ENCODE assay signal across 8 cellular contexts in the genomic region with DNA sequence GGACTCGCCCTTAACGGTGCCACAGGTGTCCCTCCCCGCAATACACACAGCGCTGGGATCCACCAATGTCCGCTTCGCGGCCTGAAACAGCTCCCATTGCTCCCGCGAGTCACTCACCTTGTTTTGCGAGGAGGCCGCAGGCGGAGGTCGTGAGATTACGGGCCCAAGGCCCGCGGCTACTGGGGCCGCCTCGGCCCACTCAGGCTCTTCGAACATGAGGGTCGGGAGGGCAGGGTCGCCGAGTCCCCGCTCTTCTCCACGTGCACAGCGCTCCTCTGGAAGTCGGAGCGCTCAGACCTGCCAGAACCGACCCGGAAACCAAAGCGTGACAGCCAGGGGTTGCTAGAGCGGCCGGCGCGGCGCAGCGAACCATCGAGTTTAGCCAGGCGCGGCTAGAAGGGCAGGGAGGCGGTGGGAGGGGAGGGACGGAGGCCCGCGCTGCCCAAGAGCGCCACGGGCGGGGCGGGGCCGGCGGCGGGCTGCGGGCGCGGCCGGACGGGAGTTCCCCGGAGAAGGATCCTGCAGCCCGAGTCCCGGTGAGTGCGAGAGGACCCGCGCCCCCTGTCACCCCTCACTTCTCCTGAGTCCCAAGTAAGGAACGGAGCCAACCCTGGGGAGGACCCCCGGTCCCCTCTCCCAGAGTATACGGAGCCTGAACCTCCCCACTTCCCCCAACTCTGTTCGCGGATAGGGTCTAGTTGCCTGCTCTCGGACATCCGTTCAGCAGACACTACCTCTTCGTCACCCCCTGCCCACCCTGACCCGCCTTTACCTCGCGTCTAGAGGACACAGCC. TPM values are rescaled to one million over a fixed set of nuclear protein-coding genes. Genes with fewer than 3 reads are reported as not detected.
DNase-seq lines count a peak whose midpoint lies in the region; ATAC-seq and TF ChIP-seq lines count a peak whose summit lies in the region.

A gene (plus strand): TSS at position 488 of the 794 bp plus-strand sequence. CDS start 498 bp downstream, outside the sequence.
A gene (minus strand): TSS at position 330 of the 794 bp plus-strand sequence. CDS start 114 bp downstream, at position 216.

- H3K4me3 ChIP-seq in ectodermal cell (ENCODE audit: insufficient read depth, low read depth, low read length) (peak within 1 kb of the TSS; percentile 57), lung (peak within 1 kb of the TSS; percentile 91)

- WGBS in ectodermal cell, 2 experiments, result 0% methylated on average over 72 of the region's 72 CpGs
- 0 to 1% methylated on average over 52 to 72 of the region's 72 CpGs for WGBS in lung, 2 donors

- H3K4me1 Mint-ChIP-seq in CD4-positive, alpha-beta T cell (ENCODE audit: low read depth), result peaks cover 22% of the 10 kb centered on the region
- H3K4me1 Mint-ChIP-seq in activated CD8-positive, alpha-beta T cell treated with anti-CD3 and anti-CD28 coated beads for 36 hours (ENCODE audit: low read depth), result peaks cover 49% of the 10 kb centered on the region

- no peaks in the 10 kb centered on the region for H3K9me3 Mint-ChIP-seq in CD4-positive, alpha-beta T cell
- H3K9me3 Mint-ChIP-seq in activated CD8-positive, alpha-beta T cell treated with anti-CD3 and anti-CD28 coated beads for 36 hours, result no peaks in the 10 kb centered on the region

- intact Hi-C loops in CD4-positive, alpha-beta T cell (cut with DNase I, micrococcal nuclease), result loop anchor here (1.0 to 5.0 kb wide), 9 partner anchors 15 to 1384 kb away; a partner anchor contains a TSS
- intact Hi-C loops in activated CD8-positive, alpha-beta T cell treated with anti-CD3 and anti-CD28 coated beads for 36 hours (cut with micrococcal nuclease), result loop anchor here (10.0 kb wide), 2 partner anchors 51 to 209 kb away; a partner anchor contains a TSS

- no peaks in the 10 kb centered on the region for H3K27me3 ChIP-seq in CD4-positive, alpha-beta T cell (ENCODE audit: control insufficient read depth, insufficient read depth, low read length)
- no peaks in the 10 kb centered on the region for H3K27me3 ChIP-seq in ectodermal cell (ENCODE audit: control insufficient read depth, insufficient read depth, low read length, poor library complexity, severe bottlenecking)
- H3K27me3 ChIP-seq in lung (ENCODE audit: control insufficient read depth, insufficient read depth), result no peaks in the 10 kb centered on the region

- POLR2A ChIA-PET in CD4-positive, alpha-beta T cell (lab: Charles Lee), result interaction anchor here (0.8 to 4.0 kb wide), 15 partner anchors 9 to 201 kb away, joined by 3 to 57 read pairs (median 5); a partner anchor contains a TSS
- POLR2A ChIA-PET in activated CD8-positive, alpha-beta T cell treated with anti-CD3 and anti-CD28 coated beads for 36 hours (lab: Charles Lee), result interaction anchor here (0.7 to 7.8 kb wide), 9 partner anchors 8 to 228 kb away, joined by 3 to 48 read pairs (median 4); a partner anchor contains a TSS

- H3K36me3 ChIP-seq in ectodermal cell (ENCODE audit: control insufficient read depth, insufficient read depth, low read length) (peaks cover 27% of the 10 kb centered on the region), lung (ENCODE audit: control insufficient read depth in 2 of 2, insufficient read depth in 2 of 2, low read length in 2 of 2) (peaks cover 23 to 30% of the 10 kb centered on the region in 2 donors)

- CTCF ChIA-PET in CD4-positive, alpha-beta T cell (lab: Charles Lee), result interaction anchor here (1.2 to 2.7 kb wide), 7 partner anchors 9 to 125 kb away, joined by 4 to 33 read pairs (median 4); a partner anchor contains a TSS
- CTCF ChIA-PET in activated CD8-positive, alpha-beta T cell treated with anti-CD3 and anti-CD28 coated beads for 36 hours (lab: Charles Lee), result interaction anchor here (1.0 to 4.0 kb wide), 16 partner anchors 8 to 224 kb away, joined by 3 to 32 read pairs (median 6); a partner anchor contains a TSS

- peak within 1 kb of the TSS; percentile 81 for H3K27ac ChIP-seq in CD4-positive, alpha-beta T cell (ENCODE audit: low read depth, low read length)
- peak within 1 kb of the TSS; percentile 86 for H3K27ac ChIP-seq in ectodermal cell (ENCODE audit: insufficient read depth, low read depth, low read length, poor library complexity, severe bottlenecking)
- peak within 1 kb of the TSS; percentile 94 to 97 for H3K27ac ChIP-seq in lung (ENCODE audit: low read depth in 1 of 2, low read length in 1 of 2)

- no peak for TF ChIP-seq CTCF in CD4-positive, alpha-beta T cell (IDR thresholded peaks at IDR 0.05)
- TF ChIP-seq CTCF in activated CD8-positive, alpha-beta T cell treated with anti-CD3 and anti-CD28 coated beads for 36 hours (IDR thresholded peaks at IDR 0.05), result no peak
- no peak for TF ChIP-seq CTCF in lung (IDR thresholded peaks at IDR 0.05; ENCODE audit: control extremely low read depth, extremely low read depth)

- peaks cover 50% of the 10 kb centered on the region for H3K36me3 Mint-ChIP-seq in CD4-positive, alpha-beta T cell (ENCODE audit: low read depth)
- peaks cover 38% of the 10 kb centered on the region for H3K36me3 Mint-ChIP-seq in activated CD8-positive, alpha-beta T cell treated with anti-CD3 and anti-CD28 coated beads for 36 hours (ENCODE audit: low read depth)

- no peak within 1 kb of the TSS for H3K27ac Mint-ChIP-seq in CD4-positive, alpha-beta T cell
- no peak within 1 kb of the TSS for H3K27ac Mint-ChIP-seq in activated CD8-positive, alpha-beta T cell treated with anti-CD3 and anti-CD28 coated beads for 36 hours

- ATAC-seq in CD4-positive, alpha-beta T cell (ENCODE audit: poor library complexity), result peak; percentile 75
- ATAC-seq in GM19438 (IDR thresholded peaks at IDR 0.05; ENCODE audit: low read depth, unreplicated experiment) (peak; percentile 61), HG03565 (IDR thresholded peaks at IDR 0.05; ENCODE audit: unreplicated experiment) (peak; percentile 57), lung (ENCODE audit: insufficient read depth, low FRiP score) (peak; percentile 96)
- ATAC-seq in activated CD8-positive, alpha-beta T cell treated with anti-CD3 and anti-CD28 coated beads for 36 hours, result peak; percentile 81

- no peaks in the 10 kb centered on the region for H3K27me3 Mint-ChIP-seq in CD4-positive, alpha-beta T cell
- no peaks in the 10 kb centered on the region for H3K27me3 Mint-ChIP-seq in activated CD8-positive, alpha-beta T cell treated with anti-CD3 and anti-CD28 coated beads for 36 hours

- H3K4me1 ChIP-seq in ectodermal cell (ENCODE audit: control insufficient read depth, insufficient read depth, low read length) (peaks cover 26% of the 10 kb centered on the region), lung (ENCODE audit: control insufficient read depth in 2 of 2, insufficient read depth in 2 of 2, low read length in 2 of 2) (peaks cover 8 to 25% of the 10 kb centered on the region in 2 donors)

- DNase-seq in CD4-positive, alpha-beta T cell, result peak; percentile 73 to 89 (median 80)
- DNase-seq in NCI-H82 treated with DMSO at 0.1 percent for 48 hours (lab: John Stamatoyannopoulos, UW; ENCODE audit: unreplicated experiment) (peak; percentile 55), lung (ENCODE audit: low spot score) (peak; percentile 94)
- peak; percentile 90 for DNase-seq in activated CD8-positive, alpha-beta T cell treated with anti-CD3 and anti-CD28 coated beads for 36 hours
- DNase-seq in stimulated activated CD4-positive, alpha-beta T cell treated with anti-CD3 and anti-CD28 coated beads, TNF-alpha, amount 100 ng/mL, for 24 hours (ENCODE audit: low read depth in 3 of 3), result peak; percentile 71 to 88 (median 78)

- H3K4me3 Mint-ChIP-seq in CD4-positive, alpha-beta T cell, result no peak within 1 kb of the TSS
- no peak within 1 kb of the TSS for H3K4me3 Mint-ChIP-seq in activated CD8-positive, alpha-beta T cell treated with anti-CD3 and anti-CD28 coated beads for 36 hours

- H3K9me3 ChIP-seq in CD4-positive, alpha-beta T cell (ENCODE audit: control insufficient read depth, low read length), result no peaks in the 10 kb centered on the region
- H3K9me3 ChIP-seq in ectodermal cell (ENCODE audit: control insufficient read depth, low read length) (no peaks in the 10 kb centered on the region), lung (ENCODE audit: control insufficient read depth in 2 of 2, insufficient read depth in 1 of 2, low read length in 1 of 2) (no peaks in the 10 kb centered on the region)

RNA-seq across cellular contexts. Expression of the first gene that starts in this region (rescaled TPM):
- total RNA-seq in CD4-positive, alpha-beta T cell, result 10 to 100 TPM; 19.2 to 21.0 TPM
- 10 to 100 TPM; 70.6 to 71.7 TPM for total RNA-seq in activated CD8-positive, alpha-beta T cell treated with anti-CD3 and anti-CD28 coated beads for 36 hours
- 132 TPM for polyA plus RNA-seq in ectodermal cell (2013, experiment 1 of 4)
- polyA plus RNA-seq in ectodermal cell (2013, experiment 2 of 4), result 133 TPM
- 98.0 TPM for polyA plus RNA-seq in ectodermal cell (2013, experiment 3 of 4)
- 109 TPM for polyA plus RNA-seq in ectodermal cell (2013, experiment 4 of 4)
- total RNA-seq in lung, result 100 to 1,000 TPM; 134 to 147 TPM
- polyA plus RNA-seq in lung, result 100 to 1,000 TPM in 1 of 2 donors, 10 to 100 TPM in 1; 91.1 to 138 TPM

RNA-seq across cellular contexts. Expression of the second gene that starts in this region (rescaled TPM):
- 10 to 100 TPM; 25.7 to 27.3 TPM for total RNA-seq in CD4-positive, alpha-beta T cell
- 10 to 100 TPM; 39.6 to 43.1 TPM for total RNA-seq in activated CD8-positive, alpha-beta T cell treated with anti-CD3 and anti-CD28 coated beads for 36 hours
- 14.4 TPM for polyA plus RNA-seq in ectodermal cell (2013, experiment 1 of 4)
- polyA plus RNA-seq in ectodermal cell (2013, experiment 2 of 4), result 13.6 TPM
- polyA plus RNA-seq in ectodermal cell (2013, experiment 3 of 4), result 8.8 TPM
- 11.9 TPM for polyA plus RNA-seq in ectodermal cell (2013, experiment 4 of 4)
- 10 to 100 TPM; 15.0 to 19.1 TPM for total RNA-seq in lung
- polyA plus RNA-seq in lung, result 10 to 100 TPM; 16.2 to 17.4 TPM

Comparison
In these comparisons a context has a peak if more than half of its experiments do, and no peak if none do; other contexts are left out.
1. Peak in every context shown above with its lines: DNase-seq, ATAC-seq, H3K4me3 ChIP-seq and H3K27ac ChIP-seq.